In genomic region chr1:181392133-181392532, GRCh38 we compare ENCODE assay signal across 17 cellular contexts.
"Had no signal": no experiment of that assay in that cellular context is flagged by ENCODE, and none has a peak within 500 bp of the region (broad histone marks: within the 10 kb centered on the region; RNA-seq: fewer than 3 reads in every experiment).

No MANE protein-coding gene starts in this region.

- H3K9me3 Mint-ChIP-seq: activated T-helper 1 cell treated with anti-CD3 and anti-CD28 coated beads, Interleukin-12 subunit alpha, Interleukin-12 subunit beta, Interleukin-2, Interleukin-4 antibody, amounts not matched to agents 30 ng/mL and 10 ng/mL and 1 ng/mL, durations not matched to agents 14 hours and 24 hours and 36 hours; stimulated activated effector memory CD8-positive, alpha-beta T cell treated with anti-CD3 and anti-CD28 coated beads, Interleukin-12 subunit alpha, Interleukin-12 subunit beta, amount 100 ng/mL, for 72 hours; T-helper 2 cell treated with Interferon-gamma antibody and Interleukin-4, amounts not matched to agents 5 μg/mL and 100 μg/mL, for 36 hours had no signal

- H3K36me3 Mint-ChIP-seq: immature natural killer cell; naive B cell; stimulated activated effector memory CD8-positive, alpha-beta T cell treated with anti-CD3 and anti-CD28 coated beads, Interleukin-12 subunit alpha, Interleukin-12 subunit beta, amount 100 ng/mL, for 72 hours had no signal

- H3K4me3 ChIP-seq: adrenal gland, cardiac muscle cell, left ventricle myocardium inferior, ovary, upper lobe of right lung had no signal

- ATAC-seq: sciatic nerve; stimulated activated effector memory CD8-positive, alpha-beta T cell treated with anti-CD3 and anti-CD28 coated beads, Interleukin-12 subunit alpha, Interleukin-12 subunit beta, amount 100 ng/mL, for 72 hours; upper lobe of right lung had no signal

- H3K4me1 Mint-ChIP-seq: immature natural killer cell; naive B cell; stimulated activated effector memory CD8-positive, alpha-beta T cell treated with anti-CD3 and anti-CD28 coated beads, Interleukin-12 subunit alpha, Interleukin-12 subunit beta, amount 100 ng/mL, for 72 hours had no signal

- H3K9me3 ChIP-seq: adrenal gland, left ventricle myocardium inferior, ovary, upper lobe of right lung had no signal

- H3K27me3 ChIP-seq: adrenal gland, cardiac muscle cell, ovary, upper lobe of right lung had no signal

- H3K36me3 ChIP-seq: adrenal gland, cardiac muscle cell, left ventricle myocardium inferior, ovary, upper lobe of right lung had no signal

- H3K27ac Mint-ChIP-seq: naive B cell; stimulated activated effector memory CD8-positive, alpha-beta T cell treated with anti-CD3 and anti-CD28 coated beads, Interleukin-12 subunit alpha, Interleukin-12 subunit beta, amount 100 ng/mL, for 72 hours had no signal

- H3K27ac ChIP-seq: adrenal gland, cardiac muscle cell, left ventricle myocardium inferior, ovary, upper lobe of right lung had no signal

- DNase-seq: activated CD4-positive, alpha-beta T cell treated with anti-CD3 and anti-CD28 coated beads, Interleukin-2, amount 50 U/mL, for 1 hour; activated naive CD4-positive, alpha-beta T cell treated with Interleukin-2 at 50 U/mL for 16 hours; adrenal gland; dermis blood vessel endothelial cell; effector memory CD4-positive, alpha-beta T cell; immature natural killer cell; kidney glomerular epithelial cell; left ventricle myocardium inferior; naive B cell; ovary; stimulated activated CD4-positive, alpha-beta T cell treated with anti-CD3 and anti-CD28 coated beads, Interleukin-4, amount 100 ng/mL, for 24 hours; upper lobe of right lung had no signal

- H3K4me3 Mint-ChIP-seq: activated T-helper 1 cell treated with anti-CD3 and anti-CD28 coated beads, Interleukin-12 subunit alpha, Interleukin-12 subunit beta, Interleukin-2, Interleukin-4 antibody, amounts not matched to agents 30 ng/mL and 10 ng/mL and 1 ng/mL, durations not matched to agents 14 hours and 24 hours and 36 hours; immature natural killer cell; naive B cell; stimulated activated effector memory CD8-positive, alpha-beta T cell treated with anti-CD3 and anti-CD28 coated beads, Interleukin-12 subunit alpha, Interleukin-12 subunit beta, amount 100 ng/mL, for 72 hours; T-helper 2 cell treated with Interferon-gamma antibody and Interleukin-4, amounts not matched to agents 5 μg/mL and 100 μg/mL, for 36 hours had no signal

- H3K4me1 ChIP-seq: adrenal gland, left ventricle myocardium inferior, upper lobe of right lung had no signal
